21 cellular contexts compared by ENCODE assay signal in genomic region chr9:34492051-34492450, GRCh38. TPM values are rescaled to one million over a fixed set of nuclear protein-coding genes. Genes with fewer than 3 reads are reported as not detected.
DNase-seq lines count a peak whose midpoint lies in the region; ATAC-seq, FAIRE-seq and TF ChIP-seq lines count a peak whose summit lies in the region.
"Had no signal": no experiment of that assay in that cellular context is flagged by ENCODE, and none has a peak within 500 bp of the region (broad histone marks: within the 10 kb centered on the region; RNA-seq: fewer than 3 reads in every experiment).

No MANE protein-coding gene starts in this region.

- ATAC-seq in HepG2 (no peak), right lobe of liver (no peak)
- ATAC-seq: activated naive CD8-positive, alpha-beta T cell treated with anti-CD3 and anti-CD28 coated beads, Interleukin-2, amount 50 U/mL, for 24 hours; activated T-helper 17 cell treated with anti-CD3 and anti-CD28 coated beads, Interleukin-2, amount 50 U/mL, for 72 hours; heart right ventricle; mucosa of descending colon had no signal

- no peak overlapping the region for H2AFZ ChIP-seq in HepG2 (ENCODE audit: low read length)

- in situ Hi-C loops in HepG2 (cut with HindIII; ENCODE audit: extremely low pct_ligation_motif_present, low pct_unique_long_range_greater_than_20kb), result no loop called here

- no peak for TF ChIP-seq POLR2A in HepG2 (IDR thresholded peaks at IDR 0.05; ENCODE audit: insufficient read depth in 1 of 2, low read depth in 2 of 2, low read length in 2 of 2)
- no peak for TF ChIP-seq POLR2A in right lobe of liver (IDR thresholded peaks at IDR 0.05)
- TF ChIP-seq POLR2A in NB4 (IDR thresholded peaks at IDR 0.05; ENCODE audit: extremely low read depth, insufficient read length), result no peak

- intact Hi-C loops in HepG2 (cut with micrococcal nuclease; ENCODE audit: unreplicated experiment) (no loop called here), right lobe of liver (cut with DNase I) (loop anchor here in 1 of 2 donors (10.0 kb wide), 1 partner anchor 47 kb away; no protein-coding TSS in a partner anchor)

- H3K4me1 ChIP-seq in HepG2 (ENCODE audit: insufficient read depth, low read length), result no peaks in the 10 kb centered on the region
- no peaks in the 10 kb centered on the region for H3K4me1 ChIP-seq in right lobe of liver
- H3K4me1 ChIP-seq: heart right ventricle, vagina had no signal

- 6% methylated on average over 2 of the region's 2 CpGs for WGBS in HepG2 (ENCODE audit: low lambda C conversion rate)
- WGBS in right lobe of liver (ENCODE audit: insufficient coverage, low coverage, low lambda C conversion rate, missing lambda C conversion rate), result 25% methylated on average over 2 of the region's 2 CpGs

- no peaks in the 10 kb centered on the region for H3K4me1 Mint-ChIP-seq in HFFc6 (ENCODE audit: low read depth)
- H3K4me1 Mint-ChIP-seq: activated naive CD8-positive, alpha-beta T cell treated with anti-CD3 and anti-CD28 coated beads, Interleukin-2, amount 50 U/mL, for 24 hours; activated T-helper 17 cell treated with anti-CD3 and anti-CD28 coated beads, Interleukin-2, amount 50 U/mL, for 72 hours; CD8-positive, alpha-beta memory T cell had no signal

- POLR2A ChIA-PET in HepG2 (lab: Yijun Ruan, JAX), result no interaction called here

- DNase-seq in HepG2 (ENCODE audit: low spot score) (no peak), right lobe of liver (no peak), NB4 (ENCODE audit: low read depth) (peak; percentile 40), HFFc6 (no peak), GOT3 (lab: John Stamatoyannopoulos, UW) (no peak), SKM-1 treated with dmso at 0.1 percent for 144 hours (lab: John Stamatoyannopoulos, UW; ENCODE audit: unreplicated experiment) (no peak)
- DNase-seq in activated CD4-positive, alpha-beta T cell treated with anti-CD3 and anti-CD28 coated beads for 1 hour, result no peak
- DNase-seq: activated naive CD8-positive, alpha-beta T cell treated with anti-CD3 and anti-CD28 coated beads, Interleukin-2, amount 50 U/mL, for 24 hours; CD8-positive, alpha-beta memory T cell; heart right ventricle; IMR-90; mucosa of descending colon; NCI-H2029; NCI-H510A; stimulated activated CD4-positive, alpha-beta T cell treated with anti-CD3 and anti-CD28 coated beads, Interleukin-12 subunit alpha, Interleukin-12 subunit beta, amount 100 ng/mL, for 4 hours; substantia nigra; T-helper 9 cell had no signal

- FAIRE-seq in HepG2 (lab: Jason Lieb, UNC), result no peak

- no peaks in the 10 kb centered on the region for H3K9me3 ChIP-seq in HepG2 (ENCODE audit: low read length)
- no peaks in the 10 kb centered on the region for H3K9me3 ChIP-seq in right lobe of liver
- H3K9me3 ChIP-seq: heart right ventricle, mucosa of descending colon, vagina had no signal

- H3K79me2 ChIP-seq in HepG2 (ENCODE audit: insufficient read depth, low read length), result no peaks in the 10 kb centered on the region

- H3K27me3 ChIP-seq in HepG2 (ENCODE audit: control insufficient read depth in 1 of 2, insufficient read depth in 2 of 2, low read length in 2 of 2), result peaks cover 0 to 7% of the 10 kb centered on the region in 2 experiments; a peak in 1 of 5 replicates
- H3K27me3 ChIP-seq in right lobe of liver, result no peaks in the 10 kb centered on the region
- H3K27me3 ChIP-seq: heart right ventricle, vagina had no signal

- H3K27ac Mint-ChIP-seq in HFFc6, result no peak overlapping the region
- H3K27ac Mint-ChIP-seq: activated naive CD8-positive, alpha-beta T cell treated with anti-CD3 and anti-CD28 coated beads, Interleukin-2, amount 50 U/mL, for 24 hours; activated T-helper 17 cell treated with anti-CD3 and anti-CD28 coated beads, Interleukin-2, amount 50 U/mL, for 72 hours; CD8-positive, alpha-beta memory T cell had no signal

- no peak overlapping the region for H3K27ac ChIP-seq in HepG2 (ENCODE audit: extremely low read length, insufficient read depth, low read length)
- no peak overlapping the region for H3K27ac ChIP-seq in right lobe of liver
- no peak overlapping the region for H3K27ac ChIP-seq in VCaP
- H3K27ac ChIP-seq: heart right ventricle, vagina had no signal

- H3K4me3 ChIP-seq in HepG2 (replicated peaks in 1 of 3; ENCODE audit: insufficient read depth in 1 of 3, low read depth in 2 of 3, low read length in 3 of 3), result no peak overlapping the region
- no peak overlapping the region for H3K4me3 ChIP-seq in right lobe of liver
- H3K4me3 ChIP-seq in NB4 (ENCODE audit: low read depth, low read length), result no peak overlapping the region
- H3K4me3 ChIP-seq: heart right ventricle, mucosa of descending colon, vagina had no signal

- H3K36me3 ChIP-seq in HepG2 (replicated peaks in 1 of 2; ENCODE audit: control insufficient read depth in 1 of 2, insufficient read depth in 2 of 2, low read length in 2 of 2), result no peaks in the 10 kb centered on the region
- H3K36me3 ChIP-seq in right lobe of liver, result no peaks in the 10 kb centered on the region
- H3K36me3 ChIP-seq: heart right ventricle, vagina had no signal

- BruUV-seq in HepG2 (replicated peaks; lab: Mats Ljungman, UMichigan), result no TSS peak

- no peak overlapping the region for H3K4me3 Mint-ChIP-seq in HFFc6
- H3K4me3 Mint-ChIP-seq: activated naive CD8-positive, alpha-beta T cell treated with anti-CD3 and anti-CD28 coated beads, Interleukin-2, amount 50 U/mL, for 24 hours; activated T-helper 17 cell treated with anti-CD3 and anti-CD28 coated beads, Interleukin-2, amount 50 U/mL, for 72 hours; CD8-positive, alpha-beta memory T cell had no signal

- no peak for TF ChIP-seq RAD21 in HepG2 (CRISPR knock-in tag; IDR thresholded peaks at IDR 0.05)

- no peaks in the 10 kb centered on the region for H3K36me3 Mint-ChIP-seq in HFFc6 (ENCODE audit: low read depth)
- H3K36me3 Mint-ChIP-seq: CD8-positive, alpha-beta memory T cell had no signal

- H3K4me2 ChIP-seq in HepG2 (ENCODE audit: low read depth, low read length), result no peak overlapping the region

- no peaks in the 10 kb centered on the region for H3K9me3 Mint-ChIP-seq in HFFc6
- H3K9me3 Mint-ChIP-seq: activated naive CD8-positive, alpha-beta T cell treated with anti-CD3 and anti-CD28 coated beads, Interleukin-2, amount 50 U/mL, for 24 hours; activated T-helper 17 cell treated with anti-CD3 and anti-CD28 coated beads, Interleukin-2, amount 50 U/mL, for 72 hours; CD8-positive, alpha-beta memory T cell had no signal

- H3K9ac ChIP-seq in HepG2 (ENCODE audit: insufficient read depth, low read depth, low read length), result no peak overlapping the region

- TF ChIP-seq CTCF in HepG2 (CRISPR knock-in tag; IDR thresholded peaks at IDR 0.05) (no peak), right lobe of liver (IDR thresholded peaks at IDR 0.05) (peak in 1 of 4 donors; percentile 5), NB4 (IDR thresholded peaks at IDR 0.05; ENCODE audit: low read depth, low read length) (no peak), VCaP (conservative IDR thresholded peaks at IDR 0.05) (peak; percentile 54; the same call in 1 of the 2 replicates), HFFc6 (IDR thresholded peaks at IDR 0.05) (no peak)

- H4K20me1 ChIP-seq in HepG2 (ENCODE audit: insufficient read depth, low read length), result no peaks in the 10 kb centered on the region

- TF ChIP-seq EP300 in HepG2 (IDR thresholded peaks at IDR 0.05; ENCODE audit: low read depth in 2 of 2, low read length in 2 of 2) (no peak), HepG2 (CRISPR knock-in tag; IDR thresholded peaks at IDR 0.05; ENCODE audit: borderline replicate concordance) (no peak)

- CTCF ChIA-PET in HepG2 (lab: Yijun Ruan, JAX; ENCODE audit: low intra/inter-chr PET ratio, low total read pairs), result no interaction called here

- H3K27me3 Mint-ChIP-seq in HFFc6 (ENCODE audit: insufficient read depth), result peaks cover 18% of the 10 kb centered on the region

RNA-seq across cellular contexts. Expression of gene ENHO, which starts 30.7 kb away (rescaled TPM):
- 0.51 and 0.60 TPM in 2 replicates for total RNA-seq in HepG2 (2016; rRNA removed; fragmentation: Illumina TruSeq; extraction: Trizol)
- total RNA-seq in HepG2 (2016; cell fraction: cytosol; rRNA removed; fragmentation: Illumina TruSeq; extraction: Trizol; ENCODE audit: low read depth), result 3.5 and 4.0 TPM in 2 replicates
- total RNA-seq in HepG2 (2016; cell fraction: insoluble cytoplasmic fraction; rRNA removed; fragmentation: Illumina TruSeq; extraction: Trizol), result 0.64 and 0.91 TPM in 2 replicates
- total RNA-seq in HepG2 (2016; cell fraction: membrane; rRNA removed; fragmentation: Illumina TruSeq; extraction: Trizol), result 2.4 and 2.5 TPM in 2 replicates
- total RNA-seq in HepG2 (2016; cell fraction: nucleus; rRNA removed; fragmentation: Illumina TruSeq; extraction: Trizol), result 0.47 TPM in 1 of 2 replicates, not detected in the other
- polyA plus RNA-seq in HepG2 (2011; rRNA removed), result 0.08 TPM in 1 of 2 replicates, not detected in the other
- 0.07 TPM in 1 of 2 replicates, not detected in the other for polyA plus RNA-seq in HepG2 (2011; cell fraction: cytosol; rRNA removed)
- polyA plus RNA-seq in HepG2 (2011; cell fraction: nucleus; rRNA removed), result not detected in 2 replicates
- polyA plus RNA-seq in HepG2 (2012), result not detected in 2 replicates
- polyA plus RNA-seq in HepG2 (2016; cell fraction: cytosol; fragmentation: Illumina TruSeq; extraction: Trizol; ENCODE audit: low read depth), result 5.9 and 6.4 TPM in 2 replicates
- polyA plus RNA-seq in HepG2 (2016; cell fraction: insoluble cytoplasmic fraction; fragmentation: Illumina TruSeq; extraction: Trizol; ENCODE audit: low read depth), result 0.51 and 0.62 TPM in 2 replicates
- polyA plus RNA-seq in HepG2 (2016; cell fraction: membrane; fragmentation: Illumina TruSeq; extraction: Trizol; ENCODE audit: low read depth), result 3.4 and 3.8 TPM in 2 replicates
- 0.77 TPM in 1 of 2 replicates, not detected in the other for polyA plus RNA-seq in HepG2 (2016; cell fraction: nucleus; fragmentation: Illumina TruSeq; extraction: Trizol; ENCODE audit: insufficient read depth, low read depth)
- polyA minus RNA-seq in HepG2 (2011; rRNA and poly(A)+ RNA removed; ENCODE audit: low replicate concordance), result not detected in 2 replicates
- polyA minus RNA-seq in HepG2 (2011; cell fraction: cytosol; rRNA and poly(A)+ RNA removed), result not detected in 2 replicates
- polyA minus RNA-seq in HepG2 (2011; cell fraction: nucleus; rRNA and poly(A)+ RNA removed), result not detected in 2 replicates
- total RNA-seq in right lobe of liver, result 1 to 10 TPM; 1.5 to 2.7 (median 2.1) TPM
- total RNA-seq in HFFc6 (2021; fragmentation: NEBNext Ultra II Directional; extraction: Animal tissue kit (Norgen Biotek cat#: 25700)), result under 1 TPM in 2 of 6 experiments, not detected in 4; 0.19 to 0.57 TPM
- total RNA-seq: activated T-helper 17 cell treated with anti-CD3 and anti-CD28 coated beads, Interleukin-2, amount 50 U/mL, for 72 hours; IMR-90; vagina had no signal
- polyA plus RNA-seq: CD8-positive, alpha-beta memory T cell; IMR-90 had no signal

RNA-seq across cellular contexts. Expression of gene DNAI1, which starts 33.4 kb away (rescaled TPM):
- total RNA-seq in HepG2 (2016; rRNA removed; fragmentation: Illumina TruSeq; extraction: Trizol), result not detected in 2 replicates
- total RNA-seq in HepG2 (2016; cell fraction: cytosol; rRNA removed; fragmentation: Illumina TruSeq; extraction: Trizol; ENCODE audit: low read depth), result not detected in 2 replicates
- total RNA-seq in HepG2 (2016; cell fraction: insoluble cytoplasmic fraction; rRNA removed; fragmentation: Illumina TruSeq; extraction: Trizol), result not detected in 2 replicates
- not detected in 2 replicates for total RNA-seq in HepG2 (2016; cell fraction: membrane; rRNA removed; fragmentation: Illumina TruSeq; extraction: Trizol)
- total RNA-seq in HepG2 (2016; cell fraction: nucleus; rRNA removed; fragmentation: Illumina TruSeq; extraction: Trizol), result not detected in 2 replicates
- polyA plus RNA-seq in HepG2 (2011; rRNA removed), result not detected in 2 replicates
- polyA plus RNA-seq in HepG2 (2011; cell fraction: cytosol; rRNA removed), result not detected in 2 replicates
- 0.09 TPM in 1 of 2 replicates, not detected in the other for polyA plus RNA-seq in HepG2 (2011; cell fraction: nucleus; rRNA removed)
- not detected in 2 replicates for polyA plus RNA-seq in HepG2 (2012)
- polyA plus RNA-seq in HepG2 (2016; cell fraction: cytosol; fragmentation: Illumina TruSeq; extraction: Trizol; ENCODE audit: low read depth), result not detected in 2 replicates
- not detected in 2 replicates for polyA plus RNA-seq in HepG2 (2016; cell fraction: insoluble cytoplasmic fraction; fragmentation: Illumina TruSeq; extraction: Trizol; ENCODE audit: low read depth)
- polyA plus RNA-seq in HepG2 (2016; cell fraction: membrane; fragmentation: Illumina TruSeq; extraction: Trizol; ENCODE audit: low read depth), result not detected in 2 replicates
- not detected in 2 replicates for polyA plus RNA-seq in HepG2 (2016; cell fraction: nucleus; fragmentation: Illumina TruSeq; extraction: Trizol; ENCODE audit: insufficient read depth, low read depth)
- polyA minus RNA-seq in HepG2 (2011; rRNA and poly(A)+ RNA removed; ENCODE audit: low replicate concordance), result 0.94 TPM in 1 of 2 replicates, not detected in the other
- not detected in 2 replicates for polyA minus RNA-seq in HepG2 (2011; cell fraction: cytosol; rRNA and poly(A)+ RNA removed)
- not detected in 2 replicates for polyA minus RNA-seq in HepG2 (2011; cell fraction: nucleus; rRNA and poly(A)+ RNA removed)
- not detected for total RNA-seq in right lobe of liver
- total RNA-seq in HFFc6 (2021; fragmentation: NEBNext Ultra II Directional; extraction: Animal tissue kit (Norgen Biotek cat#: 25700)), result not detected
- total RNA-seq: activated T-helper 17 cell treated with anti-CD3 and anti-CD28 coated beads, Interleukin-2, amount 50 U/mL, for 72 hours; CD8-positive, alpha-beta memory T cell; IMR-90; liver; mucosa of descending colon; vagina had no signal
- polyA plus RNA-seq: CD8-positive, alpha-beta memory T cell; IMR-90; liver had no signal

RNA-seq across cellular contexts. Expression of gene FAM219A, which starts 33.7 kb away (rescaled TPM):
- total RNA-seq in HepG2 (2016; rRNA removed; fragmentation: Illumina TruSeq; extraction: Trizol) (3.7 and 3.9 TPM in 2 replicates), right lobe of liver (10 to 100 TPM in 1 of 6 experiments, 1 to 10 TPM in 5; 4.1 to 10.7 (median 5.3) TPM)
- 0.53 and 0.61 TPM in 2 replicates for total RNA-seq in HepG2 (2016; cell fraction: cytosol; rRNA removed; fragmentation: Illumina TruSeq; extraction: Trizol; ENCODE audit: low read depth)
- 3.0 and 4.0 TPM in 2 replicates for total RNA-seq in HepG2 (2016; cell fraction: insoluble cytoplasmic fraction; rRNA removed; fragmentation: Illumina TruSeq; extraction: Trizol)
- 2.0 and 2.3 TPM in 2 replicates for total RNA-seq in HepG2 (2016; cell fraction: membrane; rRNA removed; fragmentation: Illumina TruSeq; extraction: Trizol)
- 3.2 and 4.3 TPM in 2 replicates for total RNA-seq in HepG2 (2016; cell fraction: nucleus; rRNA removed; fragmentation: Illumina TruSeq; extraction: Trizol)
- polyA plus RNA-seq in HepG2 (2011; rRNA removed), result 6.4 and 9.4 TPM in 2 replicates
- 3.7 TPM in 2 replicates for polyA plus RNA-seq in HepG2 (2011; cell fraction: cytosol; rRNA removed)
- polyA plus RNA-seq in HepG2 (2011; cell fraction: nucleus; rRNA removed), result 12.8 and 13.5 TPM in 2 replicates
- 5.3 and 7.6 TPM in 2 replicates for polyA plus RNA-seq in HepG2 (2012)
- polyA plus RNA-seq in HepG2 (2016; cell fraction: cytosol; fragmentation: Illumina TruSeq; extraction: Trizol; ENCODE audit: low read depth), result 0.29 and 0.57 TPM in 2 replicates
- polyA plus RNA-seq in HepG2 (2016; cell fraction: insoluble cytoplasmic fraction; fragmentation: Illumina TruSeq; extraction: Trizol; ENCODE audit: low read depth), result 4.5 and 5.0 TPM in 2 replicates
- polyA plus RNA-seq in HepG2 (2016; cell fraction: membrane; fragmentation: Illumina TruSeq; extraction: Trizol; ENCODE audit: low read depth), result 1.0 and 1.4 TPM in 2 replicates
- 9.8 TPM in 2 replicates for polyA plus RNA-seq in HepG2 (2016; cell fraction: nucleus; fragmentation: Illumina TruSeq; extraction: Trizol; ENCODE audit: insufficient read depth, low read depth)
- polyA minus RNA-seq in HepG2 (2011; rRNA and poly(A)+ RNA removed; ENCODE audit: low replicate concordance), result 4.3 and 4.8 TPM in 2 replicates
- 2.4 and 3.4 TPM in 2 replicates for polyA minus RNA-seq in HepG2 (2011; cell fraction: cytosol; rRNA and poly(A)+ RNA removed)
- 2.9 and 3.3 TPM in 2 replicates for polyA minus RNA-seq in HepG2 (2011; cell fraction: nucleus; rRNA and poly(A)+ RNA removed)
- 10 to 100 TPM; 21.6 to 23.6 (median 22.6) TPM for total RNA-seq in HFFc6 (2021; fragmentation: NEBNext Ultra II Directional; extraction: Animal tissue kit (Norgen Biotek cat#: 25700))
